ENCODE assay signal across 22 cellular contexts in genomic region chr12:129363041-129363440, GRCh38.
DNase-seq lines count a peak whose midpoint lies in the region; ATAC-seq, FAIRE-seq and TF ChIP-seq lines count a peak whose summit lies in the region.
"Had no signal": no experiment of that assay in that cellular context is flagged by ENCODE, and none has a peak within 500 bp of the region (broad histone marks: within the 10 kb centered on the region; RNA-seq: fewer than 3 reads in every experiment).

No MANE protein-coding gene starts in this region.

- no peak overlapping the region for H3K4me2 ChIP-seq in HepG2 (ENCODE audit: low read depth, low read length)
- H3K4me2 ChIP-seq: BLaER1 had no signal

- in situ Hi-C loops in HepG2 (cut with HindIII; ENCODE audit: extremely low pct_ligation_motif_present, low pct_unique_long_range_greater_than_20kb): no loop called here

- TF ChIP-seq POLR2A in HepG2 (IDR thresholded peaks at IDR 0.05; ENCODE audit: insufficient read depth in 1 of 2, low read depth in 2 of 2, low read length in 2 of 2): no peak
- no peak for TF ChIP-seq POLR2A in right lobe of liver (IDR thresholded peaks at IDR 0.05)

- H3K4me1 ChIP-seq in HepG2 (ENCODE audit: insufficient read depth, low read length) (no peaks in the 10 kb centered on the region), right lobe of liver (no peaks in the 10 kb centered on the region)
- H3K4me1 ChIP-seq: BLaER1, Caco-2 had no signal

- ATAC-seq in HepG2: no peak
- ATAC-seq in right lobe of liver: no peak
- ATAC-seq: CD8-positive, alpha-beta T cell had no signal

- intact Hi-C loops in HepG2 (cut with micrococcal nuclease; ENCODE audit: unreplicated experiment): no loop called here
- intact Hi-C loops in right lobe of liver (cut with DNase I): no loop called here

- H4K20me1 ChIP-seq in HepG2 (ENCODE audit: insufficient read depth, low read length): no peaks in the 10 kb centered on the region
- H4K20me1 ChIP-seq: BLaER1 had no signal

- DNase-seq in NCI-H2107 treated with DMSO at 0.1 percent for 48 hours (lab: John Stamatoyannopoulos, UW; ENCODE audit: unreplicated experiment) (peak; percentile 12), NCI-H2107 (lab: John Stamatoyannopoulos, UW) (no peak), HepG2 (ENCODE audit: low spot score) (no peak), right lobe of liver (no peak), superior temporal gyrus (ENCODE audit: extremely low spot score) (peak; percentile 22), D721Med (ENCODE audit: insufficient read length, low spot score) (no peak), NCI-H524 (lab: John Stamatoyannopoulos, UW) (no peak)
- DNase-seq: Caco-2; CD4-positive, CD25-positive, alpha-beta regulatory T cell; CD8-positive, alpha-beta T cell; DMS 273 treated with DMSO at 0.1 percent for 48 hours; DND-41; GOT3; HCEC 1CT had no signal

- H3K9me3 ChIP-seq in HepG2 (ENCODE audit: low read length) (no peaks in the 10 kb centered on the region), right lobe of liver (no peaks in the 10 kb centered on the region)
- H3K9me3 ChIP-seq: BLaER1, Caco-2 had no signal

- CTCF ChIA-PET in HepG2 (lab: Yijun Ruan, JAX; ENCODE audit: low intra/inter-chr PET ratio, low total read pairs): no interaction called here

- WGBS in HepG2 (ENCODE audit: low lambda C conversion rate): 8% methylated on average over 8 of the region's 8 CpGs
- 48% methylated on average over 8 of the region's 8 CpGs for WGBS in right lobe of liver (ENCODE audit: insufficient coverage, low coverage, low lambda C conversion rate, missing lambda C conversion rate)

- no peak for TF ChIP-seq RAD21 in HepG2 (CRISPR knock-in tag; IDR thresholded peaks at IDR 0.05)

- H3K27me3 ChIP-seq in HepG2 (ENCODE audit: control insufficient read depth in 1 of 2, insufficient read depth in 2 of 2, low read length in 2 of 2) (no peaks in the 10 kb centered on the region), right lobe of liver (no peaks in the 10 kb centered on the region)
- H3K27me3 ChIP-seq: BLaER1 had no signal

- TF ChIP-seq CTCF in HepG2 (CRISPR knock-in tag; IDR thresholded peaks at IDR 0.05) (no peak), right lobe of liver (IDR thresholded peaks at IDR 0.05) (no peak), D721Med (IDR thresholded peaks at IDR 0.05; ENCODE audit: insufficient read depth, missing control alignments) (no peak)

- no peak overlapping the region for H3K27ac ChIP-seq in HepG2 (ENCODE audit: extremely low read length, insufficient read depth, low read length)
- no peak overlapping the region for H3K27ac ChIP-seq in right lobe of liver
- H3K27ac ChIP-seq: 22Rv1, BLaER1, C4-2B had no signal

- BruUV-seq in HepG2 (replicated peaks; lab: Mats Ljungman, UMichigan): no TSS peak

- no peak overlapping the region for H2AFZ ChIP-seq in HepG2 (ENCODE audit: low read length)

- H3K9ac ChIP-seq in HepG2 (ENCODE audit: insufficient read depth, low read depth, low read length): no peak overlapping the region
- H3K9ac ChIP-seq: BLaER1 had no signal

- H3K36me3 ChIP-seq in HepG2 (replicated peaks in 1 of 2; ENCODE audit: control insufficient read depth in 1 of 2, insufficient read depth in 2 of 2, low read length in 2 of 2) (no peaks in the 10 kb centered on the region), right lobe of liver (no peaks in the 10 kb centered on the region)
- H3K36me3 ChIP-seq: BLaER1 had no signal

- H3K4me3 ChIP-seq in HepG2 (replicated peaks in 1 of 3; ENCODE audit: insufficient read depth in 1 of 3, low read depth in 2 of 3, low read length in 3 of 3) (no peak overlapping the region), right lobe of liver (no peak overlapping the region)
- H3K4me3 ChIP-seq: BLaER1 had no signal

- TF ChIP-seq EP300 in HepG2 (IDR thresholded peaks at IDR 0.05; ENCODE audit: low read depth in 2 of 2, low read length in 2 of 2) (no peak), HepG2 (CRISPR knock-in tag; IDR thresholded peaks at IDR 0.05; ENCODE audit: borderline replicate concordance) (no peak)

- POLR2A ChIA-PET in HepG2 (lab: Yijun Ruan, JAX): no interaction called here

- FAIRE-seq in HepG2 (lab: Jason Lieb, UNC) (no peak), islet of Langerhans (lab: Jason Lieb, UNC) (peak; percentile 96), D721Med (lab: Jason Lieb, UNC) (no peak)
- FAIRE-seq: A204.1, G401.6, GM12892, H54 had no signal

- no peaks in the 10 kb centered on the region for H3K79me2 ChIP-seq in HepG2 (ENCODE audit: insufficient read depth, low read length)

TF ChIP-seq in HepG2, 621 proteins besides CTCF, POLR2A, EP300 and RAD21:
- TF ChIP-seq CREB1 (IDR thresholded peaks at IDR 0.05) (peak; percentile 50; the same call in 1 of the 2 replicates), CREB1 (CRISPR knock-in tag; IDR thresholded peaks at IDR 0.05) (no peak), SSRP1 (CRISPR knock-in tag; IDR thresholded peaks at IDR 0.05) (no peak)

Comparison
In these comparisons a context has a peak if more than half of its experiments do, and no peak if none do; other contexts are left out.
1. DNase-seq: peak in NCI-H2107 treated with DMSO at 0.1 percent for 48 hours (single experiment) and superior temporal gyrus (single experiment); none in NCI-H2107 (single experiment), HepG2 (single experiment), right lobe of liver (0 of 3), D721Med (single experiment) and NCI-H524 (0 of 2).